ENCODE assay signal across 7 cellular contexts in the genomic region with DNA sequence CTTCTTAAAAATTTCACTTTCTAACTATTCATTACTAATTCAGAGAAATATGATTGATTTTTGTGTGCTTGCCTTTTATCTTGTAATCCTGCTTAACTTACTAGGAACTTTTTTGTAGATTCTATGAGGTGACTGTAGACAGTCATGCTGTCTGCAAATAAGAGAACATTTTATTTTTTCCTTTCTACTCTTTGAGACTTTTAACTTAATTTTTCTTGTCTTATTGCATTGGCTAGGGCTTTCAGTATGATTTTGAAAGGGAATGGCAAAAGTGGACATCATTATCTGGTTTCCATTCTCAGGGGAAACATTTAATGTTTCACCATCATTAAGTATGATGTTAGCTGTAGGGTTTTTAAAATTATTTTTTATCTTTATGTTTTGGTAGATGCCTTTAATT.
"Had no signal": no experiment of that assay in that cellular context is flagged by ENCODE, and none has a peak within 500 bp of the region (broad histone marks: within the 10 kb centered on the region; RNA-seq: fewer than 3 reads in every experiment).

No MANE protein-coding gene starts in this region.

- H3K4me3 ChIP-seq: GM23248, HAP-1 had no signal

- H3K9ac ChIP-seq: GM23248 had no signal

- H2AFZ ChIP-seq: GM23248 had no signal

- DNase-seq: GM23248, GOT3, H7, KG1 had no signal

- H3K9me3 ChIP-seq: HAP-1 had no signal

- H3K36me3 ChIP-seq: HAP-1 had no signal

- ATAC-seq: HCT116 had no signal

- H3K27ac ChIP-seq: GM23248 had no signal

- FAIRE-seq: HTR-8/SVneo had no signal
